In genomic region chr10:87557409-87557808, GRCh38 we compare ENCODE assay signal across 30 cellular contexts.
"Had no signal": no experiment of that assay in that cellular context is flagged by ENCODE, and none has a peak within 500 bp of the region (broad histone marks: within the 10 kb centered on the region; RNA-seq: fewer than 3 reads in every experiment).

No MANE protein-coding gene starts in this region.

- H3K4me2 ChIP-seq: neural progenitor cell, smooth muscle cell had no signal

- H3K4me3 ChIP-seq: neural progenitor cell, ovary, psoas muscle, skin epidermis, smooth muscle cell, spleen, thoracic aorta, thyroid gland, tibial nerve, upper lobe of left lung, vagina had no signal

- H3K4me3 Mint-ChIP-seq: natural killer cell; nephron; neural progenitor cell; stimulated activated memory B cell treated with anti-CD40 and anti-IgM and Interleukin-4, amounts not matched to agents 10 μg/mL and 1 μg/mL and 100 μg/mL, for 72 hours; stimulated activated naive CD8-positive, alpha-beta T cell treated with anti-CD3 and anti-CD28 coated beads, Interleukin-15, amount 100 ng/mL, for 72 hours had no signal

- H3K27ac ChIP-seq: neural progenitor cell, ovary, parathyroid adenoma, psoas muscle, skin epidermis, spleen, thoracic aorta, thyroid gland, tibial nerve, upper lobe of left lung, vagina had no signal

- H3K4me1 Mint-ChIP-seq: natural killer cell; nephron; neural progenitor cell; stimulated activated memory B cell treated with anti-CD40 and anti-IgM and Interleukin-4, amounts not matched to agents 10 μg/mL and 1 μg/mL and 100 μg/mL, for 72 hours; stimulated activated naive CD8-positive, alpha-beta T cell treated with anti-CD3 and anti-CD28 coated beads, Interleukin-15, amount 100 ng/mL, for 72 hours had no signal

- ATAC-seq: natural killer cell; psoas muscle; right cardiac atrium; sciatic nerve; stimulated activated memory B cell treated with anti-CD40 and anti-IgM and Interleukin-4, amounts not matched to agents 10 μg/mL and 1 μg/mL and 100 μg/mL, for 72 hours; stimulated activated naive CD8-positive, alpha-beta T cell treated with anti-CD3 and anti-CD28 coated beads, Interleukin-15, amount 100 ng/mL, for 72 hours; stimulated activated naive CD8-positive, alpha-beta T cell treated with anti-CD3 and anti-CD28 coated beads, Interleukin-15, Interleukin-2, amounts not matched to agents 100 U/mL and 50 U/mL, for 24 hours had no signal

- H3K36me3 ChIP-seq: ovary, thoracic aorta, thyroid gland, vagina had no signal

- DNase-seq: natural killer cell; occipital lobe; ovary; posterior cingulate gyrus; psoas muscle; right cardiac atrium; spleen; stimulated activated CD4-positive, alpha-beta T cell treated with anti-CD3 and anti-CD28 coated beads, Interleukin-12 subunit alpha, Interleukin-12 subunit beta, amount 100 ng/mL, for 4 hours; stimulated activated CD4-positive, alpha-beta T cell treated with anti-CD3 and anti-CD28 coated beads, Interleukin-1b, Interleukin-23, amount 100 ng/mL, for 48 hours; stimulated activated CD4-positive, alpha-beta T cell treated with anti-CD3 and anti-CD28 coated beads, Interleukin-4, amount 100 ng/mL, for 1 hour; stimulated activated CD4-positive, alpha-beta T cell treated with anti-CD3 and anti-CD28 coated beads, Interleukin-4, amount 100 ng/mL, for 4 hours; stimulated activated CD8-positive, alpha-beta memory T cell treated with anti-CD3 and anti-CD28 coated beads, Interleukin-4, amount 100 ng/mL, for 48 hours; stimulated activated naive CD4-positive, alpha-beta T cell; stimulated activated naive CD8-positive, alpha-beta T cell treated with anti-CD3 and anti-CD28 coated beads, Interleukin-15, amount 100 ng/mL, for 72 hours; stimulated activated naive CD8-positive, alpha-beta T cell treated with anti-CD3 and anti-CD28 coated beads, Interleukin-15, Interleukin-2, amounts not matched to agents 100 U/mL and 50 U/mL, for 24 hours; thyroid gland; trophoblast cell; upper lobe of left lung had no signal

- H3K27ac Mint-ChIP-seq: natural killer cell; nephron; neural progenitor cell; progenitor cell of endocrine pancreas; stimulated activated memory B cell treated with anti-CD40 and anti-IgM and Interleukin-4, amounts not matched to agents 10 μg/mL and 1 μg/mL and 100 μg/mL, for 72 hours had no signal

- H3K27me3 ChIP-seq: neural progenitor cell, ovary, spleen, thyroid gland, tibial nerve, upper lobe of left lung, vagina had no signal

- H3K27me3 Mint-ChIP-seq: progenitor cell of endocrine pancreas had no signal

- H2AFZ ChIP-seq: neural progenitor cell, parathyroid adenoma had no signal

- H3K79me2 ChIP-seq: parathyroid adenoma had no signal

- H3K9me3 Mint-ChIP-seq: natural killer cell, neural progenitor cell had no signal

- H3K9me3 ChIP-seq: ovary, psoas muscle, thoracic aorta, thyroid gland, tibial nerve, upper lobe of left lung, vagina had no signal

- H3K9ac ChIP-seq: neural progenitor cell, parathyroid adenoma had no signal

- FAIRE-seq: urothelium cell line had no signal

- H3K4me1 ChIP-seq: neural progenitor cell, parathyroid adenoma, psoas muscle, spleen, thyroid gland, tibial nerve, vagina had no signal
